In genomic region chr11:130437848-130438247, GRCh38 we compare ENCODE assay signal across 24 cellular contexts. TPM values are rescaled to one million over a fixed set of nuclear protein-coding genes. Genes with fewer than 3 reads are reported as not detected.
DNase-seq lines count a peak whose midpoint lies in the region; ATAC-seq and TF ChIP-seq lines count a peak whose summit lies in the region.
"Had no signal": no experiment of that assay in that cellular context is flagged by ENCODE, and none has a peak within 500 bp of the region (broad histone marks: within the 10 kb centered on the region; RNA-seq: fewer than 3 reads in every experiment).

No MANE protein-coding gene starts in this region.

- ATAC-seq in Panc1 (no peak), esophagus mucosa (peak; percentile 68), HG02610 (IDR thresholded peaks at IDR 0.05; ENCODE audit: unreplicated experiment) (no peak)
- ATAC-seq: GM12878 had no signal

- peaks cover 6% of the 10 kb centered on the region; the same call in 1 of the 2 replicates for H3K9me3 ChIP-seq in BLaER1
- H3K9me3 ChIP-seq in BLaER1 treated with 17β-estradiol and CSF1 and Interleukin-3, amounts not matched to agents 10 nM and 100 nM (replicated peaks in 1 of 11), result peaks cover 0 to 17% (median 9%) of the 10 kb centered on the region in 11 experiments; a peak in 13 of 22 replicates
- H3K9me3 ChIP-seq in Panc1 (ENCODE audit: control insufficient read depth, insufficient read depth, low read depth, low read length), result no peaks in the 10 kb centered on the region
- H3K9me3 ChIP-seq: Peyer's patch, SJSA1 had no signal

- BruUV-seq in Panc1 (replicated peaks; lab: Mats Ljungman, UMichigan), result no TSS peak

- no peak for TF ChIP-seq CTCF in Panc1 (IDR thresholded peaks at IDR 0.05)

- intact Hi-C loops in Panc1 (cut with micrococcal nuclease; ENCODE audit: unreplicated experiment), result no loop called here

- POLR2A ChIA-PET in Panc1 (lab: Charles Lee), result no interaction called here

- peak overlapping the region; percentile 87 for H3K4me2 ChIP-seq in BLaER1
- peak overlapping the region in 10 of 11 experiments; percentile 1 to 88 (median 79); a peak in 18 of 22 replicates for H3K4me2 ChIP-seq in BLaER1 treated with 17β-estradiol and CSF1 and Interleukin-3, amounts not matched to agents 10 nM and 100 nM
- H3K4me2 ChIP-seq: KMS-11 had no signal

- in situ Hi-C loops in Panc1 (cut with HindIII; ENCODE audit: low pct_unique_long_range_greater_than_20kb, low sequenced_read_pairs), result no loop called here

- H3K27me3 ChIP-seq in BLaER1, result no peaks in the 10 kb centered on the region
- no peaks in the 10 kb centered on the region for H3K27me3 ChIP-seq in BLaER1 treated with 17β-estradiol and CSF1 and Interleukin-3, amounts not matched to agents 10 nM and 100 nM
- H3K27me3 ChIP-seq in Panc1 (ENCODE audit: control insufficient read depth, insufficient read depth, low read length), result no peaks in the 10 kb centered on the region
- H3K27me3 ChIP-seq: Peyer's patch, SJSA1 had no signal

- H3K27ac ChIP-seq in BLaER1 (peak overlapping the region; percentile 27; the same call in 1 of the 2 replicates), Panc1 (ENCODE audit: low read length) (peak overlapping the region; percentile 93; the same call in 1 of the 2 replicates)
- peak overlapping the region in 3 of 11 experiments; percentile 23 to 49 (median 35); a peak in 4 of 22 replicates for H3K27ac ChIP-seq in BLaER1 treated with 17β-estradiol and CSF1 and Interleukin-3, amounts not matched to agents 10 nM and 100 nM
- H3K27ac ChIP-seq: HL-60, KMS-11, Peyer's patch, SJSA1 had no signal

- H3K36me3 ChIP-seq in BLaER1, result no peaks in the 10 kb centered on the region
- H3K36me3 ChIP-seq in BLaER1 treated with 17β-estradiol and CSF1 and Interleukin-3, amounts not matched to agents 10 nM and 100 nM, result no peaks in the 10 kb centered on the region
- no peaks in the 10 kb centered on the region for H3K36me3 ChIP-seq in Panc1 (ENCODE audit: control insufficient read depth, insufficient read depth, low read length)
- H3K36me3 ChIP-seq: Peyer's patch, SJSA1 had no signal

- no peak overlapping the region for H3K4me3 ChIP-seq in BLaER1
- H3K4me3 ChIP-seq in BLaER1 treated with 17β-estradiol and CSF1 and Interleukin-3, amounts not matched to agents 10 nM and 100 nM, result no peak overlapping the region
- no peak overlapping the region for H3K4me3 ChIP-seq in Panc1 (ENCODE audit: low read depth in 2 of 2, low read length in 2 of 2)
- H3K4me3 ChIP-seq: GM12878, Peyer's patch, SJSA1 had no signal

- DNase-seq in Panc1 (ENCODE audit: low read depth, low spot score) (no peak), KG1 (lab: John Stamatoyannopoulos, UW) (no peak), NCI-H1092 (lab: John Stamatoyannopoulos, UW) (no peak), putamen (ENCODE audit: low spot score) (no peak)
- DNase-seq: Caco-2; CD4-positive, alpha-beta memory T cell; DMS 273 treated with DMSO at 0.1 percent for 48 hours; DND-41; NCI-H1436; NCI-H1930; NCI-H2171; NCI-H345; NCI-H524; NCI-H774; Peyer's patch had no signal

- H3K9ac ChIP-seq in BLaER1, result no peak overlapping the region
- no peak overlapping the region for H3K9ac ChIP-seq in BLaER1 treated with 17β-estradiol and CSF1 and Interleukin-3, amounts not matched to agents 10 nM and 100 nM
- H3K9ac ChIP-seq: KMS-11 had no signal

- CTCF ChIA-PET in Panc1 (lab: Charles Lee), result interaction anchor here (0.6 to 1.3 kb wide), 2 partner anchors 424 to 428 kb away, joined by 4 to 5 read pairs; no protein-coding TSS in a partner anchor

- no peaks in the 10 kb centered on the region for H4K20me1 ChIP-seq in BLaER1
- no peaks in the 10 kb centered on the region for H4K20me1 ChIP-seq in BLaER1 treated with 17β-estradiol and CSF1 and Interleukin-3, amounts not matched to agents 10 nM and 100 nM

- H3K4me1 ChIP-seq in BLaER1 (peaks cover 52% of the 10 kb centered on the region), Panc1 (ENCODE audit: control insufficient read depth, insufficient read depth, low read length) (peaks cover 13% of the 10 kb centered on the region)
- H3K4me1 ChIP-seq in BLaER1 treated with 17β-estradiol and CSF1 and Interleukin-3, amounts not matched to agents 10 nM and 100 nM, result peaks cover 19 to 53% (median 47%) of the 10 kb centered on the region in 10 experiments
- H3K4me1 ChIP-seq: Caco-2, Peyer's patch had no signal

RNA-seq across cellular contexts. Expression of gene ADAMTS8, which starts 9.4 kb away (rescaled TPM):
- total RNA-seq in Panc1 (2021; ENCODE audit: unreplicated experiment), result 0.15 TPM
- polyA plus RNA-seq in Panc1 (2012; ENCODE audit: insufficient read length), result 0.12 TPM
- 0.56 TPM for total RNA-seq in esophagus mucosa
- total RNA-seq: Caco-2; CD4-positive, alpha-beta memory T cell; GM12878; HT1080 had no signal
- polyA plus RNA-seq: CD4-positive, alpha-beta memory T cell; GM12878 had no signal

RNA-seq across cellular contexts. Expression of gene ADAMTS15, which starts 10.6 kb away (rescaled TPM):
- 39.9 TPM for total RNA-seq in Panc1 (2021; ENCODE audit: unreplicated experiment)
- 44.4 TPM for polyA plus RNA-seq in Panc1 (2012; ENCODE audit: insufficient read length)
- total RNA-seq in esophagus mucosa, result 2.0 TPM
- total RNA-seq: CD4-positive, alpha-beta memory T cell; GM12878 had no signal
- polyA plus RNA-seq: CD4-positive, alpha-beta memory T cell; GM12878 had no signal

Comparison
In these comparisons a context has a peak if more than half of its experiments do, and no peak if none do; other contexts are left out.
1. RNA of gene ADAMTS15, which starts 10.6 kb away (total RNA-seq): 39.9 TPM in Panc1 (single experiment); 2.0 TPM in esophagus mucosa (single experiment); every median in the first group is over 10 times any median in the second.